29 cellular contexts compared by ENCODE assay signal in genomic region chrX:137746289-137746688, GRCh38.
"Had no signal": no experiment of that assay in that cellular context is flagged by ENCODE, and none has a peak within 500 bp of the region (broad histone marks: within the 10 kb centered on the region; RNA-seq: fewer than 3 reads in every experiment).

No MANE protein-coding gene starts in this region.

- H3K27me3 Mint-ChIP-seq: naive thymus-derived CD8-positive, alpha-beta T cell had no signal

- H3K9me3 ChIP-seq: colonic mucosa, esophagus squamous epithelium, heart right ventricle, left lung, ovary, psoas muscle, sigmoid colon, stomach, thyroid gland, vagina had no signal

- ATAC-seq: heart right ventricle; left cardiac atrium; left lung; naive thymus-derived CD8-positive, alpha-beta T cell; psoas muscle; right cardiac atrium; stimulated activated effector memory CD8-positive, alpha-beta T cell treated with anti-CD3 and anti-CD28 coated beads, Interleukin-12 subunit alpha, Interleukin-12 subunit beta, amount 100 ng/mL, for 72 hours had no signal

- H3K4me3 ChIP-seq: colonic mucosa, esophagus squamous epithelium, heart right ventricle, left lung, ovary, psoas muscle, sigmoid colon, stomach, thyroid gland, vagina had no signal

- H3K27ac ChIP-seq: colonic mucosa, esophagus squamous epithelium, heart right ventricle, left lung, ovary, psoas muscle, sigmoid colon, stomach, thyroid gland, vagina had no signal

- H3K36me3 Mint-ChIP-seq: naive thymus-derived CD8-positive, alpha-beta T cell; stimulated activated effector memory CD8-positive, alpha-beta T cell treated with anti-CD3 and anti-CD28 coated beads, Interleukin-12 subunit alpha, Interleukin-12 subunit beta, amount 100 ng/mL, for 72 hours had no signal

- H3K9me3 Mint-ChIP-seq: naive thymus-derived CD8-positive, alpha-beta T cell; stimulated activated effector memory CD8-positive, alpha-beta T cell treated with anti-CD3 and anti-CD28 coated beads, Interleukin-12 subunit alpha, Interleukin-12 subunit beta, amount 100 ng/mL, for 72 hours had no signal

- H3K27me3 ChIP-seq: esophagus squamous epithelium, left lung, ovary, sigmoid colon, thyroid gland, vagina had no signal

- DNase-seq: colonic mucosa; dermis blood vessel endothelial cell; effector memory CD4-positive, alpha-beta T cell; erythroblast; esophagus squamous epithelium; foreskin melanocyte; glutamatergic neuron; heart right ventricle; hypothalamus; left cardiac atrium; left lung; mesenchymal stem cell; midbrain; naive thymus-derived CD8-positive, alpha-beta T cell; nephron progenitor cell; occipital lobe; ovary; posterior cingulate gyrus; psoas muscle; right cardiac atrium; sigmoid colon; stimulated activated CD4-positive, alpha-beta T cell treated with anti-CD3 and anti-CD28 coated beads, Interleukin-2, amount 100 ng/mL, for 24 hours; stimulated activated CD4-positive, alpha-beta T cell treated with anti-CD3 and anti-CD28 coated beads, Interleukin-4, amount 100 ng/mL, for 24 hours; stimulated activated naive CD4-positive, alpha-beta T cell treated with Interleukin-2 at 50 U/mL for 16 hours; stomach; thyroid gland; trophoblast cell had no signal

- H3K4me1 Mint-ChIP-seq: naive thymus-derived CD8-positive, alpha-beta T cell; stimulated activated effector memory CD8-positive, alpha-beta T cell treated with anti-CD3 and anti-CD28 coated beads, Interleukin-12 subunit alpha, Interleukin-12 subunit beta, amount 100 ng/mL, for 72 hours had no signal

- H3K27ac Mint-ChIP-seq: naive thymus-derived CD8-positive, alpha-beta T cell; nephron progenitor cell; stimulated activated effector memory CD8-positive, alpha-beta T cell treated with anti-CD3 and anti-CD28 coated beads, Interleukin-12 subunit alpha, Interleukin-12 subunit beta, amount 100 ng/mL, for 72 hours had no signal

- H3K4me1 ChIP-seq: colonic mucosa, esophagus squamous epithelium, heart right ventricle, left lung, psoas muscle, sigmoid colon, stomach, thyroid gland, vagina had no signal

- H3K36me3 ChIP-seq: colonic mucosa, esophagus squamous epithelium, heart right ventricle, left lung, ovary, sigmoid colon, stomach, thyroid gland, vagina had no signal

- H3K4me3 Mint-ChIP-seq: naive thymus-derived CD8-positive, alpha-beta T cell; stimulated activated effector memory CD8-positive, alpha-beta T cell treated with anti-CD3 and anti-CD28 coated beads, Interleukin-12 subunit alpha, Interleukin-12 subunit beta, amount 100 ng/mL, for 72 hours had no signal
